In genomic region chr4:102449751-102450352, GRCh38 we compare ENCODE assay signal across 8 cellular contexts. TPM values are rescaled to one million over a fixed set of nuclear protein-coding genes. Genes with fewer than 3 reads are reported as not detected.
DNase-seq lines count a peak whose midpoint lies in the region; ATAC-seq, FAIRE-seq and TF ChIP-seq lines count a peak whose summit lies in the region.

No MANE protein-coding gene starts in this region.

- no peaks in the 10 kb centered on the region for H3K36me3 Mint-ChIP-seq in natural killer cell treated with Interleukin-12 subunit alpha and Interleukin-12 subunit beta and Interleukin-15 and Interleukin-18, amount 100 ng/mL, for 72 hours

- no peak overlapping the region for H3K4me3 ChIP-seq in epithelial cell of esophagus (ENCODE audit: low read length)

- TF ChIP-seq CTCF in AG09319 (IDR thresholded peaks at IDR 0.05; ENCODE audit: low read depth, low read length) (peak; percentile 65), epithelial cell of esophagus (IDR thresholded peaks at IDR 0.05; ENCODE audit: insufficient read depth, low read depth, low read length, missing control alignments) (peak; percentile 73)

- H3K9me3 Mint-ChIP-seq in natural killer cell treated with Interleukin-12 subunit alpha and Interleukin-12 subunit beta and Interleukin-15 and Interleukin-18, amount 100 ng/mL, for 72 hours, result no peaks in the 10 kb centered on the region

- no peak for FAIRE-seq in urothelium cell line (lab: Jason Lieb, UNC)

- no peak overlapping the region for H3K4me3 Mint-ChIP-seq in natural killer cell treated with Interleukin-12 subunit alpha and Interleukin-12 subunit beta and Interleukin-15 and Interleukin-18, amount 100 ng/mL, for 72 hours

- H3K4me1 Mint-ChIP-seq in natural killer cell treated with Interleukin-12 subunit alpha and Interleukin-12 subunit beta and Interleukin-15 and Interleukin-18, amount 100 ng/mL, for 72 hours (ENCODE audit: low read depth in 2 of 2), result peaks cover 8 to 23% of the 10 kb centered on the region in 2 donors

- ATAC-seq in GM18508 (IDR thresholded peaks at IDR 0.05; ENCODE audit: insufficient read depth, unreplicated experiment), result peak; percentile 57
- ATAC-seq in HG03139 (IDR thresholded peaks at IDR 0.05; ENCODE audit: unreplicated experiment), result peak; percentile 70
- ATAC-seq in natural killer cell treated with Interleukin-12 subunit alpha and Interleukin-12 subunit beta and Interleukin-15 and Interleukin-18, amount 100 ng/mL, for 72 hours, result peak; percentile 63 to 73

- no peak for DNase-seq in AG09319 (ENCODE audit: extremely low read depth, low read depth)
- DNase-seq in NCI-H446 (lab: John Stamatoyannopoulos, UW), result peak; percentile 3 to 73
- peak; percentile 37 to 47 for DNase-seq in activated CD4-positive, alpha-beta T cell treated with anti-CD3 and anti-CD28 coated beads, Interleukin-2, amount 50 U/mL, for 48 hours
- DNase-seq in epithelial cell of esophagus (ENCODE audit: low read depth), result peak; percentile 79
- DNase-seq in natural killer cell treated with Interleukin-12 subunit alpha and Interleukin-12 subunit beta and Interleukin-15 and Interleukin-18, amount 100 ng/mL, for 72 hours (ENCODE audit: low spot score), result peak; percentile 67
- peak; percentile 39 for DNase-seq in urothelium cell line (ENCODE audit: low spot score)

- no peak overlapping the region for H3K27ac Mint-ChIP-seq in natural killer cell treated with Interleukin-12 subunit alpha and Interleukin-12 subunit beta and Interleukin-15 and Interleukin-18, amount 100 ng/mL, for 72 hours

- no peaks in the 10 kb centered on the region for H3K27me3 Mint-ChIP-seq in natural killer cell treated with Interleukin-12 subunit alpha and Interleukin-12 subunit beta and Interleukin-15 and Interleukin-18, amount 100 ng/mL, for 72 hours

RNA-seq across cellular contexts. Expression of gene NFKB1, which starts 51.3 kb away (rescaled TPM):
- 100 to 1,000 TPM; 108 to 131 TPM for total RNA-seq in natural killer cell treated with Interleukin-12 subunit alpha and Interleukin-12 subunit beta and Interleukin-15 and Interleukin-18, amount 100 ng/mL, for 72 hours
